21 cellular contexts compared by ENCODE assay signal in genomic region chr2:226692521-226693126, GRCh38.
DNase-seq lines count a peak whose midpoint lies in the region; ATAC-seq, FAIRE-seq and TF ChIP-seq lines count a peak whose summit lies in the region.
"Had no signal": no experiment of that assay in that cellular context is flagged by ENCODE, and none has a peak within 500 bp of the region (broad histone marks: within the 10 kb centered on the region; RNA-seq: fewer than 3 reads in every experiment).

No MANE protein-coding gene starts in this region.

- POLR2A ChIA-PET in HEK293 (lab: Yijun Ruan, JAX) = no interaction called here

- H3K27ac ChIP-seq in BLaER1 (peak overlapping the region; percentile 65), HEK293 (ENCODE audit: extremely low read depth, low read depth, low read length) (no peak overlapping the region), psoas muscle (peak overlapping the region; percentile 88)
- H3K27ac ChIP-seq: C4-2B, GM23248, HL-60 had no signal

- peaks cover 11% of the 10 kb centered on the region for H3K9me3 ChIP-seq in BLaER1
- no peaks in the 10 kb centered on the region for H3K9me3 ChIP-seq in HEK293 (ENCODE audit: control insufficient read depth, insufficient read depth, low read depth, low read length)
- peaks cover 3% of the 10 kb centered on the region for H3K9me3 ChIP-seq in psoas muscle

- peak overlapping the region; percentile 83 for H3K4me2 ChIP-seq in BLaER1

- H3K4me3 ChIP-seq in BLaER1 (no peak overlapping the region), HEK293 (ENCODE audit: low read depth, low read length) (no peak overlapping the region), bronchial epithelial cell (ENCODE audit: low read depth, low read length) (no peak overlapping the region), psoas muscle (no peak overlapping the region)
- H3K4me3 ChIP-seq: GM23248 had no signal

- H3K27me3 ChIP-seq in BLaER1 = no peaks in the 10 kb centered on the region
- no peaks in the 10 kb centered on the region for H3K27me3 ChIP-seq in bronchial epithelial cell (ENCODE audit: control insufficient read depth, insufficient read depth, low read length)
- no peaks in the 10 kb centered on the region for H3K27me3 ChIP-seq in psoas muscle (ENCODE audit: insufficient read depth in 3 of 3, low read length in 2 of 3)

- CTCF ChIA-PET in HEK293 (lab: Yijun Ruan, JAX) = interaction anchor here (0.6 kb wide), 1 partner anchor 20 kb away, joined by 3 read pairs; no protein-coding TSS in a partner anchor

- no peak for FAIRE-seq in bronchial epithelial cell (lab: Jason Lieb, UNC)
- FAIRE-seq: D721Med, G401.6, GM12891 had no signal

- intact Hi-C loops in psoas muscle (cut with DNase I) = no loop called here

- no peak for ATAC-seq in psoas muscle
- ATAC-seq in GM21825 (IDR thresholded peaks at IDR 0.05; ENCODE audit: unreplicated experiment) = no peak

- DNase-seq in bronchial epithelial cell (ENCODE audit: low read depth) (peak; percentile 82), psoas muscle (no peak), GM19240 (ENCODE audit: insufficient read length, low spot score) (no peak), RKO (ENCODE audit: low spot score) (no peak)
- DNase-seq: ACHN; CD4-positive, alpha-beta memory T cell; DMS153; DMS79 treated with DMSO at 0.1 percent for 48 hours; EL; GM23248; H7; IMR-90; KBM-7 had no signal

- no peak overlapping the region; the same call in 1 of the 2 replicates for H3K9ac ChIP-seq in BLaER1
- H3K9ac ChIP-seq: GM23248 had no signal

- peaks cover 63% of the 10 kb centered on the region for H3K4me1 ChIP-seq in BLaER1
- peaks cover 9% of the 10 kb centered on the region for H3K4me1 ChIP-seq in HEK293 (ENCODE audit: control insufficient read depth, insufficient read depth, low read length)
- H3K4me1 ChIP-seq in psoas muscle = peaks cover 30% of the 10 kb centered on the region

- TF ChIP-seq CTCF in HEK293 (tag by site-specific recombination; IDR thresholded peaks at IDR 0.05) (no peak), bronchial epithelial cell (IDR thresholded peaks at IDR 0.05; ENCODE audit: insufficient read depth, low read length, severe bottlenecking) (no peak), psoas muscle (IDR thresholded peaks at IDR 0.05) (no peak)

- H3K36me3 ChIP-seq in BLaER1 (no peaks in the 10 kb centered on the region), HEK293 (ENCODE audit: control insufficient read depth in 2 of 2, insufficient read depth in 1 of 2, low read length in 2 of 2) (no peaks in the 10 kb centered on the region), bronchial epithelial cell (ENCODE audit: control insufficient read depth, insufficient read depth, low read length) (no peaks in the 10 kb centered on the region), psoas muscle (ENCODE audit: insufficient read depth in 1 of 2, low read depth in 1 of 2) (no peaks in the 10 kb centered on the region)

- H4K20me1 ChIP-seq in BLaER1 = no peaks in the 10 kb centered on the region

- WGBS in psoas muscle, 3 donors = 77 to 91% (median 81%) methylated on average over 9 of the region's 9 CpGs

TF ChIP-seq in HEK293, 187 proteins besides CTCF, POLR2A, EP300 and RAD21:
- TF ChIP-seq YY1 (tag by site-specific recombination; IDR thresholded peaks at IDR 0.05) = no peak
- TF ChIP-seq SETDB1 (IDR thresholded peaks at IDR 0.05; ENCODE audit: insufficient read length, low read length) = peak; percentile 20
- TF ChIP-seq ZBTB26 (tag by site-specific recombination; optimal IDR thresholded peaks at IDR 0.05) = no peak
- no peak for TF ChIP-seq ZNF221 (tag by site-specific recombination; IDR thresholded peaks at IDR 0.05; ENCODE audit: borderline replicate concordance)
